12 cellular contexts compared by ENCODE assay signal in genomic region chr3:52254608-52255007, GRCh38. TPM values are rescaled to one million over a fixed set of nuclear protein-coding genes. Genes with fewer than 3 reads are reported as not detected.
DNase-seq lines count a peak whose midpoint lies in the region; ATAC-seq and TF ChIP-seq lines count a peak whose summit lies in the region.
"Had no signal": no experiment of that assay in that cellular context is flagged by ENCODE, and none has a peak within 500 bp of the region (broad histone marks: within the 10 kb centered on the region; RNA-seq: fewer than 3 reads in every experiment).

No MANE protein-coding gene starts in this region.

- no peaks in the 10 kb centered on the region for H3K27me3 Mint-ChIP-seq in activated CD4-positive, alpha-beta T cell treated with anti-CD3 and anti-CD28 coated beads for 36 hours
- H3K27me3 Mint-ChIP-seq in activated T-cell treated with anti-CD3 and anti-CD28 coated beads, Interleukin-2, amount 50 U/mL, for 24 hours = no peaks in the 10 kb centered on the region
- H3K27me3 Mint-ChIP-seq in natural killer cell treated with Interleukin-12 subunit alpha and Interleukin-12 subunit beta and Interleukin-15 and Interleukin-18, amount 100 ng/mL, for 72 hours = no peaks in the 10 kb centered on the region

- no peak for DNase-seq in activated CD4-positive, alpha-beta T cell treated with anti-CD3 and anti-CD28 coated beads for 36 hours
- DNase-seq in activated CD4-positive, alpha-beta T cell treated with anti-CD3 and anti-CD28 coated beads for 48 hours = no peak
- DNase-seq in activated T-cell treated with anti-CD3 and anti-CD28 coated beads, Interleukin-2, amount 50 U/mL, for 24 hours = no peak
- no peak for DNase-seq in natural killer cell treated with Interleukin-12 subunit alpha and Interleukin-12 subunit beta and Interleukin-15 and Interleukin-18, amount 100 ng/mL, for 72 hours (ENCODE audit: low spot score)
- DNase-seq in HuH-7.5 (ENCODE audit: low spot score) (no peak), HEK293T (ENCODE audit: extremely low spot score) (no peak)
- DNase-seq: Calu3, islet precursor cell, MG63 had no signal

- ATAC-seq in activated CD4-positive, alpha-beta T cell treated with anti-CD3 and anti-CD28 coated beads for 36 hours = no peak
- no peak for ATAC-seq in natural killer cell treated with Interleukin-12 subunit alpha and Interleukin-12 subunit beta and Interleukin-15 and Interleukin-18, amount 100 ng/mL, for 72 hours
- ATAC-seq: A549 had no signal

- CTCF ChIA-PET in activated CD4-positive, alpha-beta T cell treated with anti-CD3 and anti-CD28 coated beads for 36 hours (lab: Charles Lee) = interaction anchor here (0.6 to 3.4 kb wide), 5 partner anchors 9 to 24 kb away, joined by 3 to 23 read pairs (median 11); partner anchors contain the start of genes TWF2 and WDR82
- CTCF ChIA-PET in HEK293T (lab: Yijun Ruan, JAX) = no interaction called here

- H3K27ac Mint-ChIP-seq in activated CD4-positive, alpha-beta T cell treated with anti-CD3 and anti-CD28 coated beads for 36 hours = peak overlapping the region; percentile 99
- H3K27ac Mint-ChIP-seq in activated T-cell treated with anti-CD3 and anti-CD28 coated beads, Interleukin-2, amount 50 U/mL, for 24 hours = peak overlapping the region; percentile 98
- H3K27ac Mint-ChIP-seq in natural killer cell treated with Interleukin-12 subunit alpha and Interleukin-12 subunit beta and Interleukin-15 and Interleukin-18, amount 100 ng/mL, for 72 hours = peak overlapping the region; percentile 97 to 98

- POLR2A ChIA-PET in activated CD4-positive, alpha-beta T cell treated with anti-CD3 and anti-CD28 coated beads for 36 hours (lab: Charles Lee) = interaction anchor here (1.0 to 2.2 kb wide), 2 partner anchors 8 to 23 kb away, joined by 3 to 19 read pairs; partner anchors contain the start of gene WDR82
- POLR2A ChIA-PET in HEK293T (lab: Yijun Ruan, JAX) = interaction anchor here (1.1 kb wide), 1 partner anchor 15 kb away, joined by 3 read pairs; the partner anchor contains the start of gene TWF2

- H3K4me3 Mint-ChIP-seq in activated CD4-positive, alpha-beta T cell treated with anti-CD3 and anti-CD28 coated beads for 36 hours = no peak overlapping the region
- peak overlapping the region; percentile 74 for H3K4me3 Mint-ChIP-seq in activated T-cell treated with anti-CD3 and anti-CD28 coated beads, Interleukin-2, amount 50 U/mL, for 24 hours
- H3K4me3 Mint-ChIP-seq in natural killer cell treated with Interleukin-12 subunit alpha and Interleukin-12 subunit beta and Interleukin-15 and Interleukin-18, amount 100 ng/mL, for 72 hours = no peak overlapping the region

- no peaks in the 10 kb centered on the region for H3K9me3 Mint-ChIP-seq in activated CD4-positive, alpha-beta T cell treated with anti-CD3 and anti-CD28 coated beads for 36 hours (ENCODE audit: low read depth)
- no peaks in the 10 kb centered on the region for H3K9me3 Mint-ChIP-seq in activated T-cell treated with anti-CD3 and anti-CD28 coated beads, Interleukin-2, amount 50 U/mL, for 24 hours
- no peaks in the 10 kb centered on the region for H3K9me3 Mint-ChIP-seq in natural killer cell treated with Interleukin-12 subunit alpha and Interleukin-12 subunit beta and Interleukin-15 and Interleukin-18, amount 100 ng/mL, for 72 hours

- peaks cover 87% of the 10 kb centered on the region for H3K36me3 Mint-ChIP-seq in activated CD4-positive, alpha-beta T cell treated with anti-CD3 and anti-CD28 coated beads for 36 hours (ENCODE audit: low read depth)
- H3K36me3 Mint-ChIP-seq in activated T-cell treated with anti-CD3 and anti-CD28 coated beads, Interleukin-2, amount 50 U/mL, for 24 hours (ENCODE audit: low read depth) = peaks cover 100% of the 10 kb centered on the region
- peaks cover 39% of the 10 kb centered on the region for H3K36me3 Mint-ChIP-seq in natural killer cell treated with Interleukin-12 subunit alpha and Interleukin-12 subunit beta and Interleukin-15 and Interleukin-18, amount 100 ng/mL, for 72 hours

- H3K4me1 Mint-ChIP-seq in activated CD4-positive, alpha-beta T cell treated with anti-CD3 and anti-CD28 coated beads for 36 hours = peaks cover 89% of the 10 kb centered on the region
- peaks cover 95% of the 10 kb centered on the region for H3K4me1 Mint-ChIP-seq in activated T-cell treated with anti-CD3 and anti-CD28 coated beads, Interleukin-2, amount 50 U/mL, for 24 hours (ENCODE audit: low read depth)
- peaks cover 64% of the 10 kb centered on the region in 2 donors for H3K4me1 Mint-ChIP-seq in natural killer cell treated with Interleukin-12 subunit alpha and Interleukin-12 subunit beta and Interleukin-15 and Interleukin-18, amount 100 ng/mL, for 72 hours (ENCODE audit: low read depth in 2 of 2)

- intact Hi-C loops in activated CD4-positive, alpha-beta T cell treated with anti-CD3 and anti-CD28 coated beads for 36 hours (cut with DNase I, micrococcal nuclease) = no loop called here

TF ChIP-seq in HEK293T, 16 proteins besides CTCF, POLR2A, EP300 and RAD21:
- TF ChIP-seq FOXK2 (IDR thresholded peaks at IDR 0.05) (no peak), FOXM1 (IDR thresholded peaks at IDR 0.05; ENCODE audit: borderline replicate concordance) (no peak), CTBP1 (IDR thresholded peaks at IDR 0.05; ENCODE audit: borderline replicate concordance) (no peak), SP1 (IDR thresholded peaks at IDR 0.05) (no peak), TARDBP (IDR thresholded peaks at IDR 0.05) (no peak), HDGF (IDR thresholded peaks at IDR 0.05; ENCODE audit: borderline replicate concordance) (no peak), LEF1 (IDR thresholded peaks at IDR 0.05; ENCODE audit: borderline replicate concordance) (no peak), ARNT (IDR thresholded peaks at IDR 0.05) (no peak), NFRKB (IDR thresholded peaks at IDR 0.05) (no peak), FOXA1 (IDR thresholded peaks at IDR 0.05) (no peak), ZNF384 (IDR thresholded peaks at IDR 0.05) (no peak), BHLHE40 (IDR thresholded peaks at IDR 0.05; ENCODE audit: borderline replicate concordance) (no peak), SUZ12 (IDR thresholded peaks at IDR 0.05) (no peak), ELF4 (IDR thresholded peaks at IDR 0.05) (no peak), PKNOX1 (IDR thresholded peaks at IDR 0.05) (no peak), L3MBTL2 (conservative IDR thresholded peaks at IDR 0.05) (no peak)
TF ChIP-seq in HEK293T: peak in this region for 0.

RNA-seq across cellular contexts. Expression of gene PPM1M, which starts 9.0 kb away (rescaled TPM):
- 10 to 100 TPM; 52.9 to 59.2 TPM for total RNA-seq in activated CD4-positive, alpha-beta T cell treated with anti-CD3 and anti-CD28 coated beads for 36 hours
- 10 to 100 TPM; 45.7 to 47.7 TPM for total RNA-seq in natural killer cell treated with Interleukin-12 subunit alpha and Interleukin-12 subunit beta and Interleukin-15 and Interleukin-18, amount 100 ng/mL, for 72 hours

RNA-seq across cellular contexts. Expression of gene TWF2, which starts 15.7 kb away (rescaled TPM):
- 10 to 100 TPM; 85.0 to 93.5 TPM for total RNA-seq in activated CD4-positive, alpha-beta T cell treated with anti-CD3 and anti-CD28 coated beads for 36 hours
- total RNA-seq in natural killer cell treated with Interleukin-12 subunit alpha and Interleukin-12 subunit beta and Interleukin-15 and Interleukin-18, amount 100 ng/mL, for 72 hours = 100 to 1,000 TPM in 1 of 2 donors, 10 to 100 TPM in 1; 90.3 to 117 TPM

RNA-seq across cellular contexts. Expression of gene WDR82, which starts 23.8 kb away (rescaled TPM):
- total RNA-seq in activated CD4-positive, alpha-beta T cell treated with anti-CD3 and anti-CD28 coated beads for 36 hours = 100 to 1,000 TPM in 1 of 2 experiments, 10 to 100 TPM in 1; 95.2 to 113 TPM
- 10 to 100 TPM; 82.8 to 87.4 TPM for total RNA-seq in natural killer cell treated with Interleukin-12 subunit alpha and Interleukin-12 subunit beta and Interleukin-15 and Interleukin-18, amount 100 ng/mL, for 72 hours

RNA-seq across cellular contexts. Expression of gene TLR9, which starts 29.2 kb away (rescaled TPM):
- total RNA-seq in activated CD4-positive, alpha-beta T cell treated with anti-CD3 and anti-CD28 coated beads for 36 hours = under 1 TPM; 0.59 to 0.74 TPM
- under 1 TPM; 0.10 to 0.39 TPM for total RNA-seq in natural killer cell treated with Interleukin-12 subunit alpha and Interleukin-12 subunit beta and Interleukin-15 and Interleukin-18, amount 100 ng/mL, for 72 hours
- total RNA-seq: osteocyte, SK-MEL-5 had no signal

RNA-seq across cellular contexts. Expression of gene GLYCTK, which starts 33.0 kb away (rescaled TPM):
- total RNA-seq in activated CD4-positive, alpha-beta T cell treated with anti-CD3 and anti-CD28 coated beads for 36 hours = 10 to 100 TPM; 13.3 to 18.8 TPM
- 10 to 100 TPM; 26.0 to 34.2 TPM for total RNA-seq in natural killer cell treated with Interleukin-12 subunit alpha and Interleukin-12 subunit beta and Interleukin-15 and Interleukin-18, amount 100 ng/mL, for 72 hours
